Comparison of ENCODE assay signal across 8 cellular contexts in the genomic region with DNA sequence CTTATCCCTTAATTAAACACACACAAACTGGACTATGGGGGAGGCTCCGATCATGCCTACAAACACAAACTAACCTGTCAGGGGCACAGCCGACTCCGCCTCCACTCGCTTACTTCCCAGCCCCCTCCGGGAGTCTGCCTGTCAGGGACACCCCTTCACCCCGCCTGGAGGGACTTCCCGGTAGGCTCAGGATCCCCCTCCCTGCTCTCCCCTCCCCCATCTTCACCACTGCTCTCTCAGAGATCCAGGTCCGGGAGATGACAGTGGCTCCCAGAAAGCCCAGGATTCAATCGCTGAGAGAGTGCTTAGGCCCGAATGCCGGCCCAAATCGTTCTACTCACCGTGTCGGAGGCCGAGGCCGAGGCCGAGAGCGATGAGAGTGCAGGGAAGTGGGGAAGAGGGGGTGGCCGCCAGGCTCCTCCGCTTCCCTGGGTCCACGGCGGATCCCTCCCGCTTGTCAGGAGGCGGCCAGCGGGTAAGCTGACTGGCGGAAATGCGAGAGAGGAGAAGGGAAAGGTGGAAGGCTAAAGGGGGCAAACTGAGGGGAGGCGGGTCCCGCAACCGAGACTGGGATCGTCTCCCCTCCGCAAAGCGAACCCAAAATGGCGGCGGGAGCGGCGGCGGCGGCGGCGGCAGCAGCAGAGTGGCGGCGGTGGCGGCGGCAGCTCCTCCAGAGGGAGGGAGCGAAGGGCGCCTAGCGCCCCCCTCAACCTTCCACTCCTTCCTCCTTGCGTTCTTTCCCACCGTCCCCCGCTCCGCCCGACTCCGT. TPM values are rescaled to one million over a fixed set of nuclear protein-coding genes. Genes with fewer than 3 reads are reported as not detected.
A peak's percentile ranks its signal among the peaks of the same experiment; 100 is the strongest.
DNase-seq lines count a peak whose midpoint lies in the region; ATAC-seq and TF ChIP-seq lines count a peak whose summit lies in the region.
"Not testable (repeated sequence)": the region's sequence is repeated elsewhere in the genome, so short reads cannot be mapped to it uniquely, and the experiment has no call there.

No MANE protein-coding gene starts in this region.

- H3K27ac Mint-ChIP-seq in CD4-positive, alpha-beta memory T cell, result peak overlapping the region; percentile 92 to 98 (median 95)
- H3K27ac Mint-ChIP-seq in activated naive CD4-positive, alpha-beta T cell treated with anti-CD3 and anti-CD28 coated beads for 36 hours, result peak overlapping the region; percentile 95
- peak overlapping the region; percentile 92 to 98 (median 96) for H3K27ac Mint-ChIP-seq in naive B cell

- intact Hi-C loops in CD4-positive, alpha-beta memory T cell (cut with micrococcal nuclease), result loop anchor here (1.0 to 10.0 kb wide), 5 partner anchors 25 to 287 kb away; partner anchors contain the start of genes CLK2, DAP3, HCN3 and YY1AP1
- intact Hi-C loops in activated naive CD4-positive, alpha-beta T cell treated with anti-CD3 and anti-CD28 coated beads for 36 hours (cut with micrococcal nuclease), result loop anchor here (1.0 to 10.0 kb wide), 7 partner anchors 26 to 320 kb away; partner anchors contain the start of genes CLK2 and HCN3

- H3K9ac ChIP-seq in HUES64 (ENCODE audit: low read depth, low read length), result peak overlapping the region; percentile 94

- POLR2A ChIA-PET in CD4-positive, alpha-beta memory T cell (lab: Charles Lee; ENCODE audit: partially characterized antibody), result interaction anchor here (0.7 to 2.3 kb wide), 7 partner anchors 12 to 320 kb away, joined by 4 to 11 read pairs (median 5); no protein-coding TSS in a partner anchor

- H3K4me3 Mint-ChIP-seq in CD4-positive, alpha-beta memory T cell, result peak overlapping the region; percentile 93 to 100 (median 99)
- H3K4me3 Mint-ChIP-seq in activated naive CD4-positive, alpha-beta T cell treated with anti-CD3 and anti-CD28 coated beads for 36 hours, result peak overlapping the region; percentile 100
- H3K4me3 Mint-ChIP-seq in naive B cell, result peak overlapping the region; percentile 91 to 100 (median 99)

- ATAC-seq in GM21529 (IDR thresholded peaks at IDR 0.05; ENCODE audit: unreplicated experiment), result peak; percentile 21
- ATAC-seq in naive B cell (ENCODE audit: low read depth in 2 of 2), result peak; percentile 40

- peak overlapping the region; percentile 42 to 99 for H3K4me3 ChIP-seq in CD4-positive, alpha-beta memory T cell (ENCODE audit: low read length in 2 of 2)
- peak overlapping the region; percentile 94 for H3K4me3 ChIP-seq in HUES64 (ENCODE audit: low read length)
- H3K4me3 ChIP-seq in fibroblast of pulmonary artery (replicated peaks; ENCODE audit: low read depth, low read length), result peak overlapping the region; percentile 91

- peaks cover 0 to 44% of the 10 kb centered on the region in 2 donors for H3K36me3 Mint-ChIP-seq in CD4-positive, alpha-beta memory T cell
- peaks cover 24% of the 10 kb centered on the region for H3K36me3 Mint-ChIP-seq in activated naive CD4-positive, alpha-beta T cell treated with anti-CD3 and anti-CD28 coated beads for 36 hours (ENCODE audit: low read depth)
- H3K36me3 Mint-ChIP-seq in naive B cell, result not testable (repeated sequence)

- H3K27me3 ChIP-seq in CD4-positive, alpha-beta memory T cell (ENCODE audit: insufficient read depth, low read length); HUES64 (ENCODE audit: insufficient read depth, low read length): not testable (repeated sequence)

- CTCF ChIA-PET in CD4-positive, alpha-beta memory T cell (lab: Charles Lee; ENCODE audit: partially characterized antibody), result interaction anchor here (1.3 kb wide), 1 partner anchor 311 kb away, joined by 5 read pairs; no protein-coding TSS in a partner anchor
- CTCF ChIA-PET in activated naive CD4-positive, alpha-beta T cell treated with anti-CD3 and anti-CD28 coated beads for 36 hours (lab: Charles Lee), result not testable (repeated sequence)

- H3K27me3 Mint-ChIP-seq in CD4-positive, alpha-beta memory T cell; activated naive CD4-positive, alpha-beta T cell treated with anti-CD3 and anti-CD28 coated beads for 36 hours (ENCODE audit: low read depth); naive B cell: not testable (repeated sequence)

- H3K4me1 Mint-ChIP-seq in CD4-positive, alpha-beta memory T cell, result peaks cover 29 to 69% (median 46%) of the 10 kb centered on the region in 4 donors
- H3K4me1 Mint-ChIP-seq in activated naive CD4-positive, alpha-beta T cell treated with anti-CD3 and anti-CD28 coated beads for 36 hours (ENCODE audit: low read depth), result peaks cover 50% of the 10 kb centered on the region
- H3K4me1 Mint-ChIP-seq in naive B cell, result peaks cover 20 to 55% (median 45%) of the 10 kb centered on the region in 3 donors

- peak overlapping the region; percentile 96 for H3K27ac ChIP-seq in CD4-positive, alpha-beta memory T cell (ENCODE audit: low read depth, low read length)
- peak overlapping the region; percentile 100 for H3K27ac ChIP-seq in HUES64 (ENCODE audit: low read depth, low read length)

- TF ChIP-seq CTCF in fibroblast of pulmonary artery (IDR thresholded peaks at IDR 0.05; ENCODE audit: low read length, missing control alignments), result not testable (repeated sequence)

- peaks cover 59% of the 10 kb centered on the region for H3K4me1 ChIP-seq in CD4-positive, alpha-beta memory T cell (ENCODE audit: insufficient read depth, low read length)
- H3K4me1 ChIP-seq in HUES64 (ENCODE audit: insufficient read depth, low read length), result not testable (repeated sequence)

- H3K9me3 Mint-ChIP-seq in CD4-positive, alpha-beta memory T cell; activated naive CD4-positive, alpha-beta T cell treated with anti-CD3 and anti-CD28 coated beads for 36 hours; naive B cell: not testable (repeated sequence)

- peak in 3 of 5 donors; percentile 59 to 70 (median 66) for DNase-seq in CD4-positive, alpha-beta memory T cell
- peak; percentile 56 for DNase-seq in T follicular helper cell (ENCODE audit: low read depth)
- DNase-seq in activated naive CD4-positive, alpha-beta T cell treated with anti-CD3 and anti-CD28 coated beads for 36 hours, result peak; percentile 68
- not testable (repeated sequence) for DNase-seq in fibroblast of pulmonary artery (ENCODE audit: low read depth); naive B cell
- peak; percentile 9 to 32 for DNase-seq in stimulated activated CD8-positive, alpha-beta memory T cell treated with anti-CD3 and anti-CD28 coated beads, Interleukin-15, amount 100 ng/mL, for 48 hours (ENCODE audit: low read depth in 2 of 2)

- H3K9me3 ChIP-seq in CD4-positive, alpha-beta memory T cell (ENCODE audit: control insufficient read depth in 1 of 2, low read length in 2 of 2); HUES64 (ENCODE audit: insufficient read depth, low read depth, low read length): not testable (repeated sequence)

- not testable (repeated sequence) for H3K36me3 ChIP-seq in CD4-positive, alpha-beta memory T cell (ENCODE audit: insufficient read depth, low read length)
- H3K36me3 ChIP-seq in HUES64 (ENCODE audit: insufficient read depth, low read length), result peaks cover 11% of the 10 kb centered on the region

- under 1% methylated on average over 49 of the region's 54 CpGs for WGBS in HUES64

RNA-seq across cellular contexts. Expression of gene ASH1L, which starts 0.6 kb away (rescaled TPM):
- total RNA-seq in CD4-positive, alpha-beta memory T cell, result 100 to 1,000 TPM; 105 to 107 TPM
- 10 to 100 TPM in 1 of 2 donors, 1 to 10 TPM in 1; 7.6 to 35.6 TPM for polyA plus RNA-seq in CD4-positive, alpha-beta memory T cell
- polyA plus RNA-seq in HUES64 (2013, experiment 1 of 2), result 7.8 TPM
- 7.9 TPM for polyA plus RNA-seq in HUES64 (2013, experiment 2 of 2)
- 10 to 100 TPM; 27.4 to 27.5 TPM for total RNA-seq in activated naive CD4-positive, alpha-beta T cell treated with anti-CD3 and anti-CD28 coated beads for 36 hours
- 10 to 100 TPM in 5 of 6 donors, 1 to 10 TPM in 1; 6.4 to 51.8 (median 23.4) TPM for polyA plus RNA-seq in naive B cell (ENCODE audit: low read depth in 6 of 6)

RNA-seq across cellular contexts. Expression of gene MSTO1, which starts 48.0 kb away (rescaled TPM):
- 100 to 1,000 TPM; 125 to 127 TPM for total RNA-seq in CD4-positive, alpha-beta memory T cell
- polyA plus RNA-seq in CD4-positive, alpha-beta memory T cell, result 10 to 100 TPM; 13.3 to 24.5 TPM
- polyA plus RNA-seq in HUES64 (2013, experiment 1 of 2), result 36.2 TPM
- 33.7 TPM for polyA plus RNA-seq in HUES64 (2013, experiment 2 of 2)
- 10 to 100 TPM; 58.6 to 63.1 TPM for total RNA-seq in activated naive CD4-positive, alpha-beta T cell treated with anti-CD3 and anti-CD28 coated beads for 36 hours
- polyA plus RNA-seq in naive B cell (ENCODE audit: low read depth in 6 of 6), result 10 to 100 TPM in 4 of 6 donors, 1 to 10 TPM in 2; 4.8 to 24.8 (median 12.8) TPM
